In the genomic region with DNA sequence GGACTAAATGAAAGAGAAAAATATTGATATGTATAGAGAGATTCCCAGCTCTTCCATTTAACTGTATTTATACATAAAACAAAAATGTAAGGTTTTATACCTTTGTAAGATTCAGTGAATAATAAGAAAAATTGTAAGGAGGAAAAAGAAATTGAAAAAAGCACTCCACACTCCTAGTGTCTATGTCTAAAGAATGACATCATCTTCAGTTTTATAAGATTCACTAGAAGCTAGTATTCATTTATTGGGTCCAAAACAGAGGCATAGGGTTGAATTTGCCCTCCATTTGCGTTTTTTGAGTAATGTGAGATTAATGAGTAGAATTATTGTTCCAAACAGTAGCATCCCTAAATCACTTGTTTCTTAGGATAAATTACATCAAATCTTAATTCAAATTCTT, we compare ENCODE assay signal across 24 cellular contexts.
"Had no signal": no experiment of that assay in that cellular context is flagged by ENCODE, and none has a peak within 500 bp of the region (broad histone marks: within the 10 kb centered on the region; RNA-seq: fewer than 3 reads in every experiment).

No MANE protein-coding gene starts in this region.

- H3K4me3 ChIP-seq: colonic mucosa, esophagus squamous epithelium, gastrocnemius medialis, heart right ventricle, left lung, lower lobe of right lung, mucosa of descending colon had no signal

- H3K27me3 ChIP-seq: colonic mucosa, esophagus squamous epithelium, gastrocnemius medialis, heart right ventricle, left lung had no signal

- H3K9me3 ChIP-seq: colonic mucosa, esophagus squamous epithelium, gastrocnemius medialis, heart right ventricle, left lung, lower lobe of right lung, mucosa of descending colon had no signal

- ATAC-seq: effector memory CD8-positive, alpha-beta T cell; esophagus mucosa; gastrocnemius medialis; heart right ventricle; left cardiac atrium; left lung; left ventricle myocardium superior; lower lobe of right lung; mucosa of descending colon had no signal

- FAIRE-seq: islet of Langerhans, keratinocyte had no signal

- H3K36me3 ChIP-seq: colonic mucosa, left lung, lower lobe of right lung had no signal

- H3K27ac ChIP-seq: colonic mucosa, epithelial cell of prostate, esophagus squamous epithelium, gastrocnemius medialis, heart right ventricle, left lung, lower lobe of right lung had no signal

- DNase-seq: colonic mucosa; cortex of kidney; effector CD8-positive, alpha-beta T cell; effector memory CD8-positive, alpha-beta T cell; endodermal cell; esophagus squamous epithelium; foreskin fibroblast; foreskin melanocyte; gastrocnemius medialis; glutamatergic neuron; head of caudate nucleus; heart right ventricle; hippocampal formation; left cardiac atrium; left lung; left ventricle myocardium superior; lower lobe of right lung; mesenchymal stem cell; mucosa of descending colon; naive B cell had no signal
